In the genomic region with DNA sequence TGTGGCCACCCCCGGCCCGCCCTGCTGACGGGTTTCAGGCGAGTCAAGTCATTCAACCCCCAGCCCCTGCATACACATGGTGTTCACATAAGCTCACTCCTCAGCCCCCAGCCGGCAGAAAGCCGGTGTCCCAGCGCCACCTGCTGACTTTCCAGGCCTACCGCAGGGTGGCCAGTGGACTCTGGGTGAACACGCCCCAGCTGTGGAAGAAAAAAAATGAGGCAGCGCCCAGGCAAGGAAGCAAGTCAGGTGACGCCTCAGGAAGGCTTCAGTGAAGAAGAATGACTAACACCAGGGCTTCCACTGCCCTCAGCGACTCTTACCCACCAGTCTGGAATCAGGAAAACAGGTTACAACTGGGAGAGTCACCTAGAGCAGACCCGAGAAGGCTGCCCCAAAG, we compare ENCODE assay signal across 1 cellular context.
TF ChIP-seq lines count a peak whose summit lies in the region.

No MANE protein-coding gene starts in this region.

TF ChIP-seq in HEK293, 187 proteins besides CTCF, POLR2A, EP300 and RAD21 (continued from another document):
- TF ChIP-seq, protein P1, sequence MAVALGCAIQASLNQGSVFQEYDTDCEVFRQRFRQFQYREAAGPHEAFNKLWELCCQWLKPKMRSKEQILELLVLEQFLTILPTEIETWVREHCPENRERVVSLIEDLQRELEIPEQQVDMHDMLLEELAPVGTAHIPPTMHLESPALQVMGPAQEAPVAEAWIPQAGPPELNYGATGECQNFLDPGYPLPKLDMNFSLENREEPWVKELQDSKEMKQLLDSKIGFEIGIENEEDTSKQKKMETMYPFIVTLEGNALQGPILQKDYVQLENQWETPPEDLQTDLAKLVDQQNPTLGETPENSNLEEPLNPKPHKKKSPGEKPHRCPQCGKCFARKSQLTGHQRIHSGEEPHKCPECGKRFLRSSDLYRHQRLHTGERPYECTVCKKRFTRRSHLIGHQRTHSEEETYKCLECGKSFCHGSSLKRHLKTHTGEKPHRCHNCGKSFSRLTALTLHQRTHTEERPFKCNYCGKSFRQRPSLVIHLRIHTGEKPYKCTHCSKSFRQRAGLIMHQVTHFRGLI (tag by site-specific recombination; IDR thresholded peaks at IDR 0.05), result 0 out of 2 replicates have a peak, but pooled peaks have one; percentile 21
- TF ChIP-seq ZNF23 (tag by site-specific recombination; IDR thresholded peaks at IDR 0.05; ENCODE audit: borderline replicate concordance) (no peak), TCF7L2 (IDR thresholded peaks at IDR 0.05; ENCODE audit: borderline replicate concordance, low read depth, low read length) (no peak), ZNF658 (tag by site-specific recombination; IDR thresholded peaks at IDR 0.05) (no peak), ZNF600 (tag by site-specific recombination; IDR thresholded peaks at IDR 0.05) (peak; percentile 76; the same call in 1 of the 2 replicates), ZNF654 (tag by site-specific recombination; IDR thresholded peaks at IDR 0.05; ENCODE audit: low read depth) (peak; percentile 98), ZIC2 (tag by site-specific recombination; IDR thresholded peaks at IDR 0.05) (peak; percentile 89)
- TF ChIP-seq, protein P2, sequence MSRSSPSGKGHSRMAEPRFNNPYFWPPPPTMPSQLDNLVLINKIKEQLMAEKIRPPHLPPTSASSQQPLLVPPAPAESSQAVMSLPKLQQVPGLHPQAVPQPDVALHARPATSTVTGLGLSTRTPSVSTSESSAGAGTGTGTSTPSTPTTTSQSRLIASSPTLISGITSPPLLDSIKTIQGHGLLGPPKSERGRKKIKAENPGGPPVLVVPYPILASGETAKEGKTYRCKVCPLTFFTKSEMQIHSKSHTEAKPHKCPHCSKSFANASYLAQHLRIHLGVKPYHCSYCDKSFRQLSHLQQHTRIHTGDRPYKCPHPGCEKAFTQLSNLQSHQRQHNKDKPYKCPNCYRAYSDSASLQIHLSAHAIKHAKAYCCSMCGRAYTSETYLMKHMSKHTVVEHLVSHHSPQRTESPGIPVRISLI (tag by site-specific recombination; IDR thresholded peaks at IDR 0.05), result peak; percentile 95
